14 cellular contexts compared by ENCODE assay signal in genomic region chr2:45852450-45853150, GRCh38.
DNase-seq lines count a peak whose midpoint lies in the region; ATAC-seq, FAIRE-seq and TF ChIP-seq lines count a peak whose summit lies in the region.
"Had no signal": no experiment of that assay in that cellular context is flagged by ENCODE, and none has a peak within 500 bp of the region (broad histone marks: within the 10 kb centered on the region; RNA-seq: fewer than 3 reads in every experiment).

No MANE protein-coding gene starts in this region.

- H4K20me1 ChIP-seq in GM23338 (replicated peaks; ENCODE audit: insufficient read depth) (no peaks in the 10 kb centered on the region), GM12878 (ENCODE audit: control insufficient read depth, insufficient read depth) (no peaks in the 10 kb centered on the region)

- POLR2A ChIA-PET in GM12878 (lab: Charles Lee): interaction anchor here (0.9 to 5.7 kb wide), 6 partner anchors 9 to 203 kb away, joined by 3 to 77 read pairs (median 14); no protein-coding TSS in a partner anchor

- H3K27me3 ChIP-seq in GM23338 (ENCODE audit: insufficient read depth) (no peaks in the 10 kb centered on the region), GM12878 (replicated peaks in 1 of 2; ENCODE audit: control insufficient read depth in 2 of 2, insufficient read depth in 2 of 2, low read length in 1 of 2) (no peaks in the 10 kb centered on the region), tibial artery (no peaks in the 10 kb centered on the region)
- H3K27me3 ChIP-seq: neutrophil had no signal

- DNase-seq in GM23338 (ENCODE audit: low spot score) (no peak), GM12878 (ENCODE audit: low read depth, low spot score) (no peak), DMS 273 (lab: John Stamatoyannopoulos, UW; ENCODE audit: unreplicated experiment) (no peak), KBM-7 (no peak), NCI-H1048 (lab: John Stamatoyannopoulos, UW) (no peak), tibial artery (no peak)
- DNase-seq: activated CD8-positive, alpha-beta T cell treated with anti-CD3 and anti-CD28 coated beads for 36 hours; activated naive CD4-positive, alpha-beta T cell treated with anti-CD3 and anti-CD28 coated beads, Interleukin-2, amount 10 ng/mL, durations not matched to agents 7 days and 5 days; CD4-positive, alpha-beta T cell; NCI-H446 had no signal

- H3K9ac ChIP-seq in GM12878 (ENCODE audit: control insufficient read depth, insufficient read depth, low read length): no peak overlapping the region

- in situ Hi-C loops in GM12878 (cut with MboI) (no loop called here), KBM-7 (cut with MboI; ENCODE audit: low pct_unique_long_range_greater_than_20kb, low sequenced_read_pairs) (no loop called here)

- H3K27ac ChIP-seq in GM23338 (ENCODE audit: low read depth): no peak overlapping the region
- peak overlapping the region; percentile 15 for H3K27ac ChIP-seq in GM12878 (ENCODE audit: control insufficient read depth, insufficient read depth)
- no peak overlapping the region for H3K27ac ChIP-seq in tibial artery
- H3K27ac ChIP-seq: neutrophil had no signal

- H3K4me3 ChIP-seq in GM23338 (no peak overlapping the region), GM12878 (no peak overlapping the region), tibial artery (no peak overlapping the region)
- H3K4me3 ChIP-seq: skin epidermis had no signal

- WGBS in GM12878 (ENCODE audit: insufficient coverage, insufficient replicate concordance, low lambda C conversion rate, missing lambda C conversion rate): 79% methylated on average over 6 of the region's 6 CpGs

- H3K4me3 Mint-ChIP-seq in GM23338: no peak overlapping the region
- H3K4me3 Mint-ChIP-seq: activated CD8-positive, alpha-beta T cell treated with anti-CD3 and anti-CD28 coated beads for 36 hours; activated naive CD4-positive, alpha-beta T cell treated with anti-CD3 and anti-CD28 coated beads, Interleukin-2, amount 10 ng/mL, durations not matched to agents 7 days and 5 days; CD4-positive, alpha-beta T cell had no signal

- no TSS peak for BruUV-seq in GM12878 (replicated peaks; lab: Mats Ljungman, UMichigan)

- H3K79me2 ChIP-seq in GM23338 (replicated peaks; ENCODE audit: insufficient read depth) (no peaks in the 10 kb centered on the region), GM12878 (ENCODE audit: control insufficient read depth, insufficient read depth, low read length) (no peaks in the 10 kb centered on the region)

- no peaks in the 10 kb centered on the region for H3K9me3 Mint-ChIP-seq in GM23338
- H3K9me3 Mint-ChIP-seq: CD4-positive, alpha-beta T cell had no signal

- intact Hi-C loops in GM12878 (cut with micrococcal nuclease; ENCODE audit: unreplicated experiment) (no loop called here), tibial artery (cut with DNase I; ENCODE audit: low total_unique reads) (no loop called here)

- H3K36me3 Mint-ChIP-seq in GM23338 (ENCODE audit: low read depth): no peaks in the 10 kb centered on the region

- FAIRE-seq in GM12878 (lab: Jason Lieb, UNC): peak; percentile 41

- H3K4me1 Mint-ChIP-seq in GM23338: peaks cover 8% of the 10 kb centered on the region; the same call in 2 of the 3 replicates

- peak; percentile 83 for ATAC-seq in GM18907 (IDR thresholded peaks at IDR 0.05; ENCODE audit: unreplicated experiment)
- ATAC-seq in GM23338: peak; percentile 70
- ATAC-seq in HG03175 (IDR thresholded peaks at IDR 0.05; ENCODE audit: unreplicated experiment): peak; percentile 84
- peak; percentile 94 for ATAC-seq in GM12878
- ATAC-seq: activated CD8-positive, alpha-beta T cell treated with anti-CD3 and anti-CD28 coated beads for 36 hours had no signal

- RAD21 ChIA-PET in GM12878 (lab: Charles Lee; ENCODE audit: unreplicated experiment): interaction anchor here (0.7 to 7.6 kb wide), 10 partner anchors 10 to 83 kb away, joined by 3 to 111 read pairs (median 5); no protein-coding TSS in a partner anchor

- H3K9me3 ChIP-seq in GM12878 (replicated peaks; ENCODE audit: control insufficient read depth, insufficient read depth, low read length) (peaks cover 4% of the 10 kb centered on the region; the same call in 2 of the 3 replicates), tibial artery (no peaks in the 10 kb centered on the region)
- H3K9me3 ChIP-seq: neutrophil had no signal

- no peak for TF ChIP-seq CTCF in GM23338 (conservative IDR thresholded peaks at IDR 0.05; ENCODE audit: low read depth in 2 of 2)
- no peak for TF ChIP-seq CTCF in GM12878 (IDR thresholded peaks at IDR 0.05 in 2 of 3, conservative IDR thresholded peaks at IDR 0.05 in 1 of 3; ENCODE audit: control insufficient read depth in 2 of 3, extremely low read depth in 1 of 3, insufficient read depth in 1 of 3, low read depth in 3 of 3, low read length in 3 of 3)
- TF ChIP-seq CTCF in tibial artery (IDR thresholded peaks at IDR 0.05): no peak

- H3K36me3 ChIP-seq in GM23338 (ENCODE audit: insufficient read depth) (no peaks in the 10 kb centered on the region), GM12878 (ENCODE audit: control insufficient read depth in 2 of 2, insufficient read depth in 2 of 2, low read length in 1 of 2) (peaks cover 0 to 2% of the 10 kb centered on the region in 2 experiments; a peak in 2 of 4 replicates), tibial artery (no peaks in the 10 kb centered on the region)
- H3K36me3 ChIP-seq: neutrophil had no signal

- no peak for TF ChIP-seq POLR2A in GM12878 (IDR thresholded peaks at IDR 0.05; ENCODE audit: low read depth, low read length)

- CTCF ChIA-PET in GM12878 (lab: Yijun Ruan, JAX): interaction anchor here (0.5 to 2.0 kb wide), 8 partner anchors 12 to 73 kb away, joined by 3 to 10 read pairs (median 3); no protein-coding TSS in a partner anchor

- peaks cover 3% of the 10 kb centered on the region for H3K27me3 Mint-ChIP-seq in GM23338 (ENCODE audit: insufficient read depth, low read depth, poor library complexity)
- H3K27me3 Mint-ChIP-seq: activated CD8-positive, alpha-beta T cell treated with anti-CD3 and anti-CD28 coated beads for 36 hours; activated naive CD4-positive, alpha-beta T cell treated with anti-CD3 and anti-CD28 coated beads, Interleukin-2, amount 10 ng/mL, durations not matched to agents 7 days and 5 days; CD4-positive, alpha-beta T cell had no signal

- peak; percentile 44 to 79; a peak in 2 of 4 replicates for TF ChIP-seq EP300 in GM12878 (IDR thresholded peaks at IDR 0.05; ENCODE audit: borderline replicate concordance in 1 of 2, control insufficient read depth in 1 of 2, low read depth in 2 of 2, low read length in 2 of 2)

- H3F3A ChIP-seq in GM23338 (replicated peaks; ENCODE audit: low read depth): no peaks in the 10 kb centered on the region

- H3K4me1 ChIP-seq in GM23338 (ENCODE audit: insufficient read depth) (no peaks in the 10 kb centered on the region), GM12878 (ENCODE audit: control insufficient read depth, insufficient read depth, low read length) (peaks cover 27% of the 10 kb centered on the region), tibial artery (no peaks in the 10 kb centered on the region)

- H3K27ac Mint-ChIP-seq in GM23338: no peak overlapping the region
- H3K27ac Mint-ChIP-seq: activated CD8-positive, alpha-beta T cell treated with anti-CD3 and anti-CD28 coated beads for 36 hours; activated naive CD4-positive, alpha-beta T cell treated with anti-CD3 and anti-CD28 coated beads, Interleukin-2, amount 10 ng/mL, durations not matched to agents 7 days and 5 days; CD4-positive, alpha-beta T cell had no signal

- H3K4me2 ChIP-seq in GM23338: no peak overlapping the region
- 0 out of 2 replicates have a peak overlapping the region, but pooled peaks have one; percentile 47 for H3K4me2 ChIP-seq in GM12878 (ENCODE audit: control insufficient read depth, insufficient read depth)

- H3K9me2 ChIP-seq in GM23338 (ENCODE audit: insufficient read depth): 0 out of 2 replicates have a peak, but pooled peaks cover 5% of the 10 kb centered on the region

- no peak for TF ChIP-seq RAD21 in GM12878 (IDR thresholded peaks at IDR 0.05; ENCODE audit: insufficient read depth, low read depth, low read length)

- SMC1A ChIA-PET in GM12878 (lab: Charles Lee; ENCODE audit: uncharacterized antibody, unreplicated experiment): interaction anchor here (0.9 to 12.5 kb wide), 15 partner anchors 9 to 208 kb away, joined by 3 to 246 read pairs (median 3); no protein-coding TSS in a partner anchor

- H2AFZ ChIP-seq in GM23338: no peak overlapping the region
- H2AFZ ChIP-seq in GM12878 (ENCODE audit: control insufficient read depth, low read depth, low read length): no peak overlapping the region

TF ChIP-seq in GM12878, 131 proteins besides CTCF, POLR2A, EP300 and RAD21 (continues in another document):
- TF ChIP-seq BCLAF1 (IDR thresholded peaks at IDR 0.05) (no peak), BCL3 (IDR thresholded peaks at IDR 0.05; ENCODE audit: borderline replicate concordance, insufficient read depth, low read depth, low read length, poor library complexity, severe bottlenecking) (no peak), IKZF2 (IDR thresholded peaks at IDR 0.05) (peak in 1 of 2 experiments; percentile 33; a peak in 2 of 4 replicates), RAD51 (IDR thresholded peaks at IDR 0.05) (no peak)
